8 cellular contexts compared by ENCODE assay signal in genomic region chr2:233189032-233189431, GRCh38.
"Had no signal": no experiment of that assay in that cellular context is flagged by ENCODE, and none has a peak within 500 bp of the region (broad histone marks: within the 10 kb centered on the region; RNA-seq: fewer than 3 reads in every experiment).

No MANE protein-coding gene starts in this region.

- H3K4me3 ChIP-seq: cardiac muscle cell, heart right ventricle had no signal

- DNase-seq: activated CD4-positive, alpha-beta T cell treated with anti-CD3 and anti-CD28 coated beads for 1 hour; activated CD8-positive, alpha-beta memory T cell treated with anti-CD3 and anti-CD28 coated beads for 24 hours; activated gamma-delta T cell treated with Interleukin-2 at 50 U/mL for 16 hours; foreskin melanocyte; heart right ventricle; naive thymus-derived CD4-positive, alpha-beta T cell; stimulated activated CD4-positive, alpha-beta T cell treated with anti-CD3 and anti-CD28 coated beads, Interleukin-4, amount 100 ng/mL, for 24 hours had no signal

- H3K27me3 Mint-ChIP-seq: naive thymus-derived CD4-positive, alpha-beta T cell had no signal

- ATAC-seq: heart right ventricle; naive thymus-derived CD4-positive, alpha-beta T cell had no signal

- H3K9me3 ChIP-seq: heart right ventricle had no signal

- H3K27ac ChIP-seq: cardiac muscle cell, heart right ventricle had no signal

- H3K27me3 ChIP-seq: cardiac muscle cell, heart right ventricle had no signal

- H3K36me3 ChIP-seq: cardiac muscle cell had no signal
